1 cellular context compared by ENCODE assay signal in the genomic region with DNA sequence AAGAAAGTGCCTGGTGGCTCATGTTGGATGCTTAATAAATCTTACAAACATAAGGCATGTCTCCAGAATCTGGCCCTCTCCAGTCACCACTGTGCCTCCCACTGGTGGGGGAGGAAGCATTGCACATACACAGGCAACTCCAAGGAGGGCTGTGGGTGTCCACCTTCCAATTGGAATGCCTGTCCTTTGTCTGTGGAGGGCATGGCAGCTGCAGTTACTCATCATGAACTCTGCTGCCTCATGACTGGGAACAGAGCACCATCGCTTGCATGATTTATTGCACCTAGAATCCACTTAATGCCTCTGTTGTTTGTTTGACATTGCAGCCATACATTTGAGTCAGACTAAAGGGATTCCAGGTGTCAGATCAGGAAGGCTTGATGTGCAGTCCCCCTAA.
TF ChIP-seq lines count a peak whose summit lies in the region.

No MANE protein-coding gene starts in this region.

TF ChIP-seq in A549, 52 proteins besides CTCF, POLR2A, EP300 and RAD21 (continued from another document):
- no peak for TF ChIP-seq USF2 (IDR thresholded peaks at IDR 0.05)
